Comparison of ENCODE assay signal across 28 cellular contexts in the genomic region with DNA sequence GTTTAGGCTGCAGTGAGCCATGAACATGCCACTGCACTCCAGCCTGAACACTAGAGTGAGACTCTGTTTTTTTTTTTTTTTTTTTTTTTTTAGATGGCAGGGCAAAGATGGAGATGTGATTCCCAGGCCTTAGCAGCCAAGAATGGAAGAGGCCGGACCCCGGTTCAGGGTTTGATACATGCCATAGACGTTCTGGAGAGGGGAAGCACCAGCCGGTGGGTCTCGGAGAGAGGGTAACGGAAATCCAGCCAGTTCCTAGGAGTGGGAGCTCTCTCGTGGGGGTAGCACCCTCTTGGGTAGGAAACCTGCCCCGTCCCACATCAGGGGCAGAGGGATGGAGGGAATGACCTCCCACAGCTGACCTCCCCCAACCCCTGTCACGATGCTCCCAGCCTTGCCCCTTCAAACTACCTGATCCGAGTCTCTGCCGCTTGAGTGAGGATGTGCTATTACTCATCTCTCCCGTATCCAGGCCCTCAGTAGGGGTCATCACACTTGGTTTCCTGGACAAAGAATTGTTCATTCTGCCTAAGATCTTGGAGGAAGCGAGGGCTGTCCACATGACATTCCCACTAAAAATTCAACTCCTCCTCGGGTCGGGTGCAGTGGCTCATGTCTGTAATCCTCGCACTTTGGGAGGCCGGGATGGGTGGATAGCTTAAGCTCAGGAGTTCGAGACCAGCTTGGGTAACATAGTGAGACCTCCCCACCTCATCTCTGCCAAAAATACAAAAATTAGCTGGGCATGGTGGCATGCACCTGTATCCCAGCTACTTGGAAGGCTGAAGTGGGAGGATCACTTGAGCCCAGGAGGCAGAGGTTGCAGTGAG. TPM values are rescaled to one million over a fixed set of nuclear protein-coding genes. Genes with fewer than 3 reads are reported as not detected.
DNase-seq lines count a peak whose midpoint lies in the region; ATAC-seq and TF ChIP-seq lines count a peak whose summit lies in the region.
"Had no signal": no experiment of that assay in that cellular context is flagged by ENCODE, and none has a peak within 500 bp of the region (broad histone marks: within the 10 kb centered on the region; RNA-seq: fewer than 3 reads in every experiment).

No MANE protein-coding gene starts in this region.

- DNase-seq in ELR (ENCODE audit: low read depth) = peak; percentile 68
- DNase-seq in T-helper 17 cell = no peak
- DNase-seq in kidney epithelial cell (ENCODE audit: low read depth) = peak; percentile 43
- DNase-seq in renal cortical epithelial cell (ENCODE audit: low read depth) = peak; percentile 73
- DNase-seq in activated CD4-positive, alpha-beta T cell treated with anti-CD3 and anti-CD28 coated beads, Interleukin-2, amount 50 U/mL, for 1 hour = no peak
- DNase-seq in Ammon's horn (ENCODE audit: low spot score) = no peak
- no peak for DNase-seq in stimulated activated CD4-positive, alpha-beta T cell treated with anti-CD3 and anti-CD28 coated beads, Interleukin-15, amount 100 ng/mL, for 24 hours
- DNase-seq: activated CD4-positive, alpha-beta T cell treated with anti-CD3 and anti-CD28 coated beads, Interleukin-2, amount 10 ng/mL, durations not matched to agents 7 days and 5 days; activated naive CD4-positive, alpha-beta T cell; activated T-cell treated with anti-CD3 and anti-CD28 coated beads, Interleukin-2, amount 50 U/mL, for 4 hours; adrenal gland; body of pancreas; Caco-2; DMS79 treated with DMSO at 0.1 percent for 48 hours; GM23248; hippocampal formation; NCI-H146; right lobe of liver; RPMI8226; stimulated activated CD4-positive, alpha-beta T cell treated with anti-CD3 and anti-CD28 coated beads, Interleukin-12 subunit alpha, Interleukin-12 subunit beta, amount 100 ng/mL, for 4 hours; stimulated activated CD4-positive, alpha-beta T cell treated with anti-CD3 and anti-CD28 coated beads, Interleukin-4, amount 100 ng/mL, for 1 hour; T-cell; thyroid gland had no signal

- no peak overlapping the region for H3K4me3 ChIP-seq in kidney epithelial cell (ENCODE audit: low read depth, low read length)
- H3K4me3 ChIP-seq: adrenal gland; BLaER1 treated with 17β-estradiol and CSF1 and Interleukin-3, amounts not matched to agents 10 nM and 100 nM; body of pancreas; GM23248; right lobe of liver; thyroid gland; vagina had no signal

- ATAC-seq in T-helper 17 cell = no peak
- ATAC-seq: activated T-cell treated with anti-CD3 and anti-CD28 coated beads, Interleukin-2, amount 50 U/mL, for 4 hours; body of pancreas; left lobe of liver; T-cell; WTC11 had no signal

- H3K36me3 ChIP-seq in kidney epithelial cell (ENCODE audit: control insufficient read depth, insufficient read depth, low read length) = no peaks in the 10 kb centered on the region
- H3K36me3 ChIP-seq: adrenal gland, right lobe of liver had no signal

- no peak overlapping the region for H3K4me3 Mint-ChIP-seq in T-helper 17 cell
- H3K4me3 Mint-ChIP-seq: activated CD4-positive, alpha-beta T cell treated with anti-CD3 and anti-CD28 coated beads, Interleukin-2, amount 10 ng/mL, durations not matched to agents 7 days and 5 days; activated T-cell treated with anti-CD3 and anti-CD28 coated beads, Interleukin-2, amount 50 U/mL, for 4 hours; IgD-negative memory B cell; T-cell; WTC11 had no signal

- H3K27me3 ChIP-seq in kidney epithelial cell (ENCODE audit: control insufficient read depth, insufficient read depth, low read length) = no peaks in the 10 kb centered on the region
- H3K27me3 ChIP-seq: adrenal gland; BLaER1 treated with 17β-estradiol and CSF1 and Interleukin-3, amounts not matched to agents 10 nM and 100 nM; body of pancreas; right lobe of liver; thyroid gland; vagina had no signal

- peaks cover 12% of the 10 kb centered on the region for H3K36me3 Mint-ChIP-seq in T-helper 17 cell (ENCODE audit: low read depth)
- H3K36me3 Mint-ChIP-seq: WTC11 had no signal

- no peak for TF ChIP-seq CTCF in kidney epithelial cell (IDR thresholded peaks at IDR 0.05; ENCODE audit: insufficient read depth, low read length, poor library complexity, severe bottlenecking)

- peaks cover 7% of the 10 kb centered on the region for H3K4me1 Mint-ChIP-seq in T-helper 17 cell
- H3K4me1 Mint-ChIP-seq: activated CD4-positive, alpha-beta T cell treated with anti-CD3 and anti-CD28 coated beads, Interleukin-2, amount 10 ng/mL, durations not matched to agents 7 days and 5 days; IgD-negative memory B cell; T-cell; WTC11 had no signal

- H3K9me3 ChIP-seq in T-helper 17 cell (ENCODE audit: control insufficient read depth, low read length, poor library complexity, severe bottlenecking) = no peaks in the 10 kb centered on the region
- H3K9me3 ChIP-seq: adrenal gland; BLaER1 treated with 17β-estradiol and CSF1 and Interleukin-3, amounts not matched to agents 10 nM and 100 nM; body of pancreas; Caco-2; right lobe of liver; thyroid gland; vagina had no signal

- no peaks in the 10 kb centered on the region for H3K27me3 Mint-ChIP-seq in T-helper 17 cell
- H3K27me3 Mint-ChIP-seq: activated CD4-positive, alpha-beta T cell treated with anti-CD3 and anti-CD28 coated beads, Interleukin-2, amount 10 ng/mL, durations not matched to agents 7 days and 5 days; IgD-negative memory B cell; T-cell had no signal

- H3K27ac Mint-ChIP-seq in T-helper 17 cell = peak overlapping the region; percentile 80
- H3K27ac Mint-ChIP-seq: WTC11 had no signal

RNA-seq across cellular contexts. Expression of a gene that starts 47.3 kb away (rescaled TPM):
- 10 to 100 TPM; 19.2 to 31.0 TPM for total RNA-seq in T-helper 17 cell
- 23.7 and 25.1 TPM in 2 replicates for total RNA-seq in kidney epithelial cell
- total RNA-seq in renal cortical epithelial cell = 19.4 and 27.2 TPM in 2 replicates

RNA-seq across cellular contexts. Expression of a gene that starts 47.7 kb away (rescaled TPM):
- total RNA-seq in T-helper 17 cell (10 to 100 TPM; 66.3 to 78.0 TPM), kidney epithelial cell (45.9 and 65.6 TPM in 2 replicates), renal cortical epithelial cell (41.5 and 56.6 TPM in 2 replicates)

RNA-seq across cellular contexts. Expression of a gene that starts 50.6 kb away (rescaled TPM):
- 100 to 1,000 TPM; 190 to 200 TPM for total RNA-seq in T-helper 17 cell
- total RNA-seq in kidney epithelial cell = 14.4 and 15.7 TPM in 2 replicates
- total RNA-seq in renal cortical epithelial cell = 5.2 and 8.6 TPM in 2 replicates

Comparison
In these comparisons a context has a peak if more than half of its experiments do, and no peak if none do; other contexts are left out.
1. DNase-seq: peak in ELR (single experiment), kidney epithelial cell (single experiment) and renal cortical epithelial cell (single experiment); none in T-helper 17 cell (0 of 3), activated CD4-positive, alpha-beta T cell treated with anti-CD3 and anti-CD28 coated beads, Interleukin-2, amount 50 U/mL, for 1 hour (single experiment), Ammon's horn (single experiment) and stimulated activated CD4-positive, alpha-beta T cell treated with anti-CD3 and anti-CD28 coated beads, Interleukin-15, amount 100 ng/mL, for 24 hours (single experiment).
2. RNA of a gene that starts 50.6 kb away (total RNA-seq): 190 to 200 TPM in T-helper 17 cell; 14.4 to 15.7 TPM in kidney epithelial cell and 5.2 to 8.6 TPM in renal cortical epithelial cell; every median in the first group is over 10 times any median in the second.